10 cellular contexts compared by ENCODE assay signal in the genomic region with DNA sequence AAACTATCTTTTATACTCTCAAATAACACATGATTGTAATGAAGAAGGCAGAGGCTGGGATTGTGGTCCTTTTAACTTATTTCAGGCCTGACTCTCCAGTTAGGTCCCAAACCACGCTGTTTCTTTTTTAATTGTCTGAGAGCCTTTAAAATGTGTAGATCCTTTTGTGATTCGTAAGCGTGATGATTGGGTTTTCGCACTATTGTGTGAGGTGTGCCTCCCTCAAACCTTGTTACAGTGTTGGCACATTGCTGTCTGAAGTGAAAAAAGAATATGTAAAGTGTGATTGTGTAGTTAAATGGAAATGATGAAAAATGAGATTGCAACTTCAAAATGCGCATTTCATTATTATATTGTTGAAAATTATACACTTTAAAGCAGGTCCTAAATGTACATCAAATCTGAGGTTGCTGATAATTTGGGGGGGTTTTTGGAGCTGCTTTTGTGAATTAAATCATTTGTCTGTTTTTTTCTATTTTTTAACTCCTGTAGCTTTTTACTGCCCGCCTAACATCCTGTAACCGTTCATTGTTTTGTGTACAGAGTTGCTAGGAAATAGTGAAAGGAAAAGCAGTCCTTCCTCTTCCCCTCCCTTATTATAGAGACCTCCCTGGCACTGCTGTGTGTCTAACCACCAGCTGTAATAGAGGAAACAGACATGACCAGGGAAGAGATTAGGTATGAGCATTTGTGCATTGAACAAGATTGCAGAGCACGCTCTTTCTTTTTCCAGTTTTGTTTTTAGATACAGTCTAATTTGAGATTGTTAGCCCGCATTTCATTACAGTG. TPM values are rescaled to one million over a fixed set of nuclear protein-coding genes. Genes with fewer than 3 reads are reported as not detected.
DNase-seq lines count a peak whose midpoint lies in the region; TF ChIP-seq lines count a peak whose summit lies in the region.
"Had no signal": no experiment of that assay in that cellular context is flagged by ENCODE, and none has a peak within 500 bp of the region (broad histone marks: within the 10 kb centered on the region; RNA-seq: fewer than 3 reads in every experiment).

No MANE protein-coding gene starts in this region.

- peak overlapping the region; percentile 43 for H3K27ac ChIP-seq in effector memory CD4-positive, alpha-beta T cell (ENCODE audit: insufficient read depth, low read length, poor library complexity, severe bottlenecking)
- H3K27ac ChIP-seq in adrenal gland = no peak overlapping the region

- DNase-seq in SIG-M5 treated with dmso at 0.1 percent for 504 hours (lab: John Stamatoyannopoulos, UW; ENCODE audit: unreplicated experiment) (peak; percentile 18), SIG-M5 (lab: John Stamatoyannopoulos, UW) (no peak), NCI-H2081 treated with DMSO at 0.1 percent for 48 hours (lab: John Stamatoyannopoulos, UW) (peak; percentile 75), neural crest cell (ENCODE audit: low read depth, low spot score) (no peak), NCI-H1048 (lab: John Stamatoyannopoulos, UW) (no peak), adrenal gland (no peak), NCI-H1092 treated with DMSO at 0.1 percent for 48 hours (lab: John Stamatoyannopoulos, UW) (no peak)
- no peak for DNase-seq in effector memory CD4-positive, alpha-beta T cell
- DNase-seq: mesendoderm, NCI-H226 had no signal

- no peak for TF ChIP-seq POLR2A in adrenal gland (IDR thresholded peaks at IDR 0.05)

- peaks cover 65% of the 10 kb centered on the region for H3K36me3 ChIP-seq in effector memory CD4-positive, alpha-beta T cell (ENCODE audit: control insufficient read depth, insufficient read depth, low read length)
- H3K36me3 ChIP-seq in adrenal gland (replicated peaks in 1 of 2) = peaks cover 0 to 55% of the 10 kb centered on the region in 2 donors

- intact Hi-C loops in adrenal gland (cut with DNase I) = no loop called here

- TF ChIP-seq CTCF in neural crest cell (conservative IDR thresholded peaks at IDR 0.05) (no peak), adrenal gland (IDR thresholded peaks at IDR 0.05) (no peak)

- no peak overlapping the region for H3K4me3 ChIP-seq in effector memory CD4-positive, alpha-beta T cell (ENCODE audit: insufficient read depth, low read depth, low read length, poor library complexity, severe bottlenecking)
- H3K4me3 ChIP-seq in adrenal gland = no peak overlapping the region

- no peak overlapping the region for H3K4me3 Mint-ChIP-seq in neural crest cell

- 76 to 82% (median 76%) methylated on average over 9 of the region's 9 CpGs for WGBS in adrenal gland, 4 donors

- H3K4me1 Mint-ChIP-seq in neural crest cell = peaks cover 10% of the 10 kb centered on the region

- no peaks in the 10 kb centered on the region for H3K9me3 ChIP-seq in effector memory CD4-positive, alpha-beta T cell (ENCODE audit: control insufficient read depth, low read length)
- H3K9me3 ChIP-seq in adrenal gland (replicated peaks in 1 of 3) = no peaks in the 10 kb centered on the region

- no peaks in the 10 kb centered on the region for H3K4me1 ChIP-seq in effector memory CD4-positive, alpha-beta T cell (ENCODE audit: control insufficient read depth, insufficient read depth, low read length, poor library complexity, severe bottlenecking)
- peaks cover 0 to 5% of the 10 kb centered on the region in 2 donors for H3K4me1 ChIP-seq in adrenal gland (replicated peaks in 1 of 2)

- H3K27ac Mint-ChIP-seq in neural crest cell (ENCODE audit: unreplicated experiment) = peak overlapping the region; percentile 63

- peaks cover 28% of the 10 kb centered on the region for H3K36me3 Mint-ChIP-seq in neural crest cell (ENCODE audit: low read depth)

- H3K27me3 ChIP-seq in effector memory CD4-positive, alpha-beta T cell (replicated peaks; ENCODE audit: control insufficient read depth, insufficient read depth, low read length, poor library complexity, severe bottlenecking) = no peaks in the 10 kb centered on the region
- H3K27me3 ChIP-seq in adrenal gland = no peaks in the 10 kb centered on the region

- H3K27me3 Mint-ChIP-seq in neural crest cell (ENCODE audit: low read depth) = no peaks in the 10 kb centered on the region

- no peaks in the 10 kb centered on the region for H3K9me3 Mint-ChIP-seq in neural crest cell

RNA-seq across cellular contexts. Expression of a gene that starts 43.3 kb away (rescaled TPM):
- total RNA-seq in neural crest cell (65.1 and 66.9 TPM in 2 replicates), adrenal gland (100 to 1,000 TPM in 3 of 8 donors, 10 to 100 TPM in 5; 74.2 to 118 (median 89.9) TPM)
- polyA plus RNA-seq in adrenal gland = 100 to 1,000 TPM in 1 of 3 donors, 10 to 100 TPM in 2; 11.8 to 119 (median 18.9) TPM

RNA-seq across cellular contexts. Expression of a gene that starts 47.6 kb away (rescaled TPM):
- total RNA-seq in neural crest cell (20.2 and 21.1 TPM in 2 replicates), adrenal gland (10 to 100 TPM; 16.5 to 40.7 (median 28.8) TPM)
- 10 to 100 TPM in 1 of 3 donors, 1 to 10 TPM in 2; 9.0 to 39.4 (median 9.6) TPM for polyA plus RNA-seq in adrenal gland

Comparison
In these comparisons a context has a peak if more than half of its experiments do, and no peak if none do; other contexts are left out.
1. DNase-seq: peak in SIG-M5 treated with dmso at 0.1 percent for 504 hours (single experiment) and NCI-H2081 treated with DMSO at 0.1 percent for 48 hours (single experiment); none in SIG-M5 (single experiment), effector memory CD4-positive, alpha-beta T cell (0 of 3), neural crest cell (single experiment), NCI-H1048 (single experiment), adrenal gland (0 of 7) and NCI-H1092 treated with DMSO at 0.1 percent for 48 hours (single experiment).